Comparison of ENCODE assay signal across 7 cellular contexts in the genomic region with DNA sequence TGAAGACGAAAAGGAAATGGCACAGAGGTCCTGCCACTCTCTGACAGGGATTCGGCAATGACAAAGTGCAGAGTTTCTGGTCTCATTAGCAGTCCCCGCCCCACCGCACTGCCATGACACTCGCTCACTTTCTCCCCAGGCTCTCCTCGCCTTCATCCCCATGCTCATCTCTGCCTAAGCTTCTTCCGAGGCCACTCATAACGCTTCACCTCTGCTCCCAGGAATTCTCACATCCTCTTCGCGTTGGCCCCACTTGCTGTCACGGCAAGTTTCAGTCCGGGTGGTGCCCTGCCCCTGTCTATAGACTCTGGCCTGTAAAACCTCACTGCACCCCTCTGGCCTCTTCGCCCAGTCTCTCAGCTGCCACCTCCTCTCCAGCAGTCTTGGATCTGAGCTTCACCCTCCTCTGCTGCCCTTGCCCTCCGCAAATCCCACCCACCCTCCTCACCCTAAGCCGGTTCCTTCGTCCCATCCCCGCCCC. TPM values are rescaled to one million over a fixed set of nuclear protein-coding genes. Genes with fewer than 3 reads are reported as not detected.
DNase-seq lines count a peak whose midpoint lies in the region; ATAC-seq and TF ChIP-seq lines count a peak whose summit lies in the region.

No MANE protein-coding gene starts in this region.

- peak; percentile 68 for DNase-seq in GM13976 (ENCODE audit: low spot score)
- peak; percentile 68 for DNase-seq in NCI-H146 (lab: John Stamatoyannopoulos, UW)
- peak; percentile 50 for DNase-seq in activated T-cell treated with anti-CD3 and anti-CD28 coated beads, Interleukin-2, amount 50 U/mL, for 1 hour
- no peak for DNase-seq in fibroblast of mammary gland (ENCODE audit: low read depth)
- DNase-seq in neural crest cell (ENCODE audit: low read depth, low spot score), result peak; percentile 5
- peak in 1 of 2 donors; percentile 75 for DNase-seq in aorta

- peak; percentile 1 for ATAC-seq in aorta (ENCODE audit: low FRiP score)
- ATAC-seq in HG02884 (IDR thresholded peaks at IDR 0.05; ENCODE audit: unreplicated experiment), result no peak

- intact Hi-C loops in aorta (cut with DNase I), result loop anchor here in 1 of 2 donors (5.0 kb wide), 1 partner anchor 59 kb away; no protein-coding TSS in a partner anchor

- WGBS in aorta, 2 donors, result 0 to 1% methylated on average over 17 of the region's 17 CpGs

- H3K27me3 Mint-ChIP-seq in neural crest cell (ENCODE audit: low read depth), result no peaks in the 10 kb centered on the region

- TF ChIP-seq CTCF in GM13976 (IDR thresholded peaks at IDR 0.05; ENCODE audit: borderline replicate concordance, control extremely low read depth, extremely low read depth, insufficient read depth, missing control alignments) (no peak), fibroblast of mammary gland (conservative IDR thresholded peaks at IDR 0.05; ENCODE audit: control insufficient read depth, insufficient read depth, low read depth, low read length) (no peak), neural crest cell (conservative IDR thresholded peaks at IDR 0.05) (no peak)

- H3K27ac Mint-ChIP-seq in neural crest cell (ENCODE audit: unreplicated experiment), result no peak overlapping the region

- in situ Hi-C loops in GM13976 (cut with MboI; ENCODE audit: low sequenced_read_pairs, unreplicated experiment), result no loop called here

- H3K4me3 Mint-ChIP-seq in neural crest cell, result peak overlapping the region; percentile 93

- no peaks in the 10 kb centered on the region for H3K27me3 ChIP-seq in aorta (ENCODE audit: control insufficient read depth in 1 of 2, insufficient read depth in 2 of 2, low read length in 1 of 2)

- no peaks in the 10 kb centered on the region for H3K9me3 Mint-ChIP-seq in neural crest cell

- H3K9me3 ChIP-seq in aorta (ENCODE audit: control insufficient read depth, low read length), result no peaks in the 10 kb centered on the region

- H3K27ac ChIP-seq in aorta (ENCODE audit: low read depth in 1 of 2, low read length in 2 of 2), result peak overlapping the region in 1 of 2 donors; percentile 72

- no peaks in the 10 kb centered on the region for H3K36me3 ChIP-seq in aorta (ENCODE audit: control insufficient read depth in 1 of 2, insufficient read depth in 2 of 2, low read length in 1 of 2)

- H3K4me1 Mint-ChIP-seq in neural crest cell, result peaks cover 24% of the 10 kb centered on the region

- H3K4me3 ChIP-seq in fibroblast of mammary gland (ENCODE audit: control insufficient read depth, low read depth, low read length) (peak overlapping the region; percentile 78), aorta (ENCODE audit: low read length in 2 of 2) (peak overlapping the region; percentile 67 to 83)

- H3K36me3 Mint-ChIP-seq in neural crest cell (ENCODE audit: low read depth), result peaks cover 3% of the 10 kb centered on the region

- H3K4me1 ChIP-seq in aorta (ENCODE audit: control insufficient read depth in 1 of 2, insufficient read depth in 2 of 2, low read length in 2 of 2), result no peaks in the 10 kb centered on the region

RNA-seq across cellular contexts. Expression of a gene that starts 0.7 kb away (rescaled TPM):
- 30.2 and 31.7 TPM in 2 replicates for total RNA-seq in neural crest cell
- 10 to 100 TPM; 38.2 to 41.1 TPM for total RNA-seq in aorta
- polyA plus RNA-seq in aorta, result 10 to 100 TPM in 1 of 2 donors, 1 to 10 TPM in 1; 6.9 to 14.3 TPM

RNA-seq across cellular contexts. Expression of a gene that starts 13.6 kb away (rescaled TPM):
- total RNA-seq in neural crest cell (50.0 and 52.5 TPM in 2 replicates), aorta (10 to 100 TPM; 55.0 to 58.6 TPM)
- 10 to 100 TPM; 25.4 to 26.4 TPM for polyA plus RNA-seq in aorta

RNA-seq across cellular contexts. Expression of a gene that starts 55.0 kb away (rescaled TPM):
- total RNA-seq in neural crest cell, result 69.0 and 69.8 TPM in 2 replicates
- total RNA-seq in aorta, result 100 to 1,000 TPM in 1 of 2 donors, 10 to 100 TPM in 1; 76.1 to 104 TPM
- polyA plus RNA-seq in aorta, result 10 to 100 TPM; 15.4 to 18.2 TPM
